Comparison of ENCODE assay signal across 35 cellular contexts in genomic region chrX:104750146-104750699, GRCh38.
DNase-seq lines count a peak whose midpoint lies in the region; ATAC-seq, FAIRE-seq and TF ChIP-seq lines count a peak whose summit lies in the region.
"Had no signal": no experiment of that assay in that cellular context is flagged by ENCODE, and none has a peak within 500 bp of the region (broad histone marks: within the 10 kb centered on the region; RNA-seq: fewer than 3 reads in every experiment).

No MANE protein-coding gene starts in this region.

- H3K4me1 ChIP-seq in mesodermal cell (ENCODE audit: control insufficient read depth, insufficient read depth, low read length, poor library complexity, severe bottlenecking): no peaks in the 10 kb centered on the region
- H3K4me1 ChIP-seq: ascending aorta, esophagus squamous epithelium, gastrocnemius medialis had no signal

- intact Hi-C loops in left cardiac atrium (cut with DNase I) (no loop called here), cardiac septum (cut with DNase I) (no loop called here)

- no peaks in the 10 kb centered on the region for H3K4me1 Mint-ChIP-seq in progenitor cell of endocrine pancreas (ENCODE audit: low read depth)
- H3K4me1 Mint-ChIP-seq: activated CD8-positive, alpha-beta memory T cell treated with anti-CD3 and anti-CD28 coated beads, Interleukin-2, amount 10 ng/mL, durations not matched to agents 7 days and 5 days; activated naive CD8-positive, alpha-beta T cell treated with anti-CD3 and anti-CD28 coated beads, Interleukin-2, amount 10 ng/mL, durations not matched to agents 7 days and 5 days; CD14-positive monocyte; IgD-negative memory B cell; naive B cell; T-helper 17 cell had no signal

- H3K27ac ChIP-seq in mesodermal cell (ENCODE audit: low read depth, low read length, severe bottlenecking): peak overlapping the region; percentile 57
- H3K27ac ChIP-seq: ascending aorta, esophagus squamous epithelium, gastrocnemius medialis, neutrophil, thoracic aorta had no signal

- WGBS in mesodermal cell (ENCODE audit: insufficient coverage in 2 of 2), 2 experiments: 57% methylated on average over 1 of the region's 2 CpGs; no CpG with 5 or more reads in 1 of the 2 experiments

- H3K9me3 ChIP-seq in mesodermal cell (ENCODE audit: control insufficient read depth, low read length): no peaks in the 10 kb centered on the region
- H3K9me3 ChIP-seq: ascending aorta, esophagus squamous epithelium, gastrocnemius medialis, neutrophil, thoracic aorta had no signal

- ATAC-seq in left cardiac atrium (peak; percentile 15 to 78), HG02840 (IDR thresholded peaks at IDR 0.05; ENCODE audit: low FRiP score, unreplicated experiment) (no peak), HG03097 (IDR thresholded peaks at IDR 0.05; ENCODE audit: low FRiP score, unreplicated experiment) (no peak)
- ATAC-seq: activated CD8-positive, alpha-beta memory T cell treated with anti-CD3 and anti-CD28 coated beads, Interleukin-2, amount 10 ng/mL, durations not matched to agents 7 days and 5 days; activated T-cell treated with anti-CD3 and anti-CD28 coated beads, Interleukin-2, amount 50 U/mL, for 4 hours; gastrocnemius medialis; Right ventricle myocardium inferior; SK-N-SH treated with all-trans-retinoic acid at 6 μM for 48 hours; T-helper 17 cell had no signal

- in situ Hi-C loops in astrocyte of the spinal cord (cut with HindIII; ENCODE audit: low sequenced_read_pairs): no loop called here

- no peak for FAIRE-seq in urothelium cell line (lab: Jason Lieb, UNC)
- FAIRE-seq: small intestine, TTC549 had no signal

- no peak overlapping the region for H3K4me3 Mint-ChIP-seq in progenitor cell of endocrine pancreas (ENCODE audit: low read depth)
- H3K4me3 Mint-ChIP-seq: activated CD8-positive, alpha-beta memory T cell treated with anti-CD3 and anti-CD28 coated beads, Interleukin-2, amount 10 ng/mL, durations not matched to agents 7 days and 5 days; activated naive CD8-positive, alpha-beta T cell treated with anti-CD3 and anti-CD28 coated beads, Interleukin-2, amount 10 ng/mL, durations not matched to agents 7 days and 5 days; activated T-cell treated with anti-CD3 and anti-CD28 coated beads, Interleukin-2, amount 50 U/mL, for 4 hours; CD14-positive monocyte; IgD-negative memory B cell; naive B cell; T-helper 17 cell had no signal

- H3K27me3 Mint-ChIP-seq in progenitor cell of endocrine pancreas: no peaks in the 10 kb centered on the region
- H3K27me3 Mint-ChIP-seq: activated CD8-positive, alpha-beta memory T cell treated with anti-CD3 and anti-CD28 coated beads, Interleukin-2, amount 10 ng/mL, durations not matched to agents 7 days and 5 days; activated naive CD8-positive, alpha-beta T cell treated with anti-CD3 and anti-CD28 coated beads, Interleukin-2, amount 10 ng/mL, durations not matched to agents 7 days and 5 days; IgD-negative memory B cell; T-helper 17 cell had no signal

- TF ChIP-seq CTCF in astrocyte of the spinal cord (IDR thresholded peaks at IDR 0.05; ENCODE audit: low read depth, low read length) (no peak), progenitor cell of endocrine pancreas (IDR thresholded peaks at IDR 0.05; ENCODE audit: unreplicated experiment) (no peak)

- no peak overlapping the region for H3K27ac Mint-ChIP-seq in progenitor cell of endocrine pancreas
- H3K27ac Mint-ChIP-seq: activated CD8-positive, alpha-beta memory T cell treated with anti-CD3 and anti-CD28 coated beads, Interleukin-2, amount 10 ng/mL, durations not matched to agents 7 days and 5 days; activated naive CD8-positive, alpha-beta T cell treated with anti-CD3 and anti-CD28 coated beads, Interleukin-2, amount 10 ng/mL, durations not matched to agents 7 days and 5 days; CD14-positive monocyte; IgD-negative memory B cell; naive B cell; T-helper 17 cell had no signal

- H3K4me3 ChIP-seq in astrocyte of the spinal cord (ENCODE audit: low read depth, low read length) (no peak overlapping the region), mesodermal cell (ENCODE audit: extremely low read depth, insufficient read depth, low read length, poor library complexity, severe bottlenecking) (no peak overlapping the region)
- H3K4me3 ChIP-seq: ascending aorta, esophagus squamous epithelium, gastrocnemius medialis, thoracic aorta had no signal

- H3K9me3 Mint-ChIP-seq in progenitor cell of endocrine pancreas (ENCODE audit: low read depth): peaks cover 23% of the 10 kb centered on the region
- H3K9me3 Mint-ChIP-seq: activated naive CD8-positive, alpha-beta T cell treated with anti-CD3 and anti-CD28 coated beads, Interleukin-2, amount 10 ng/mL, durations not matched to agents 7 days and 5 days; activated T-cell treated with anti-CD3 and anti-CD28 coated beads, Interleukin-2, amount 50 U/mL, for 4 hours; IgD-negative memory B cell; naive B cell had no signal

- H3K36me3 ChIP-seq in mesodermal cell (ENCODE audit: control insufficient read depth, insufficient read depth, low read length): no peaks in the 10 kb centered on the region
- H3K36me3 ChIP-seq: ascending aorta, esophagus squamous epithelium, gastrocnemius medialis, neutrophil, thoracic aorta had no signal

- H3K36me3 Mint-ChIP-seq in progenitor cell of endocrine pancreas (ENCODE audit: insufficient read depth): no peaks in the 10 kb centered on the region
- H3K36me3 Mint-ChIP-seq: activated CD8-positive, alpha-beta memory T cell treated with anti-CD3 and anti-CD28 coated beads, Interleukin-2, amount 10 ng/mL, durations not matched to agents 7 days and 5 days; activated naive CD8-positive, alpha-beta T cell treated with anti-CD3 and anti-CD28 coated beads, Interleukin-2, amount 10 ng/mL, durations not matched to agents 7 days and 5 days; CD14-positive monocyte; IgD-negative memory B cell; naive B cell had no signal

- DNase-seq in left cardiac atrium (no peak), cardiac septum (ENCODE audit: low spot score) (no peak), astrocyte of the spinal cord (ENCODE audit: low read depth, low spot score) (peak; percentile 2), urothelium cell line (ENCODE audit: low spot score) (peak; percentile 2), progenitor cell of endocrine pancreas (ENCODE audit: low spot score, unreplicated experiment) (no peak)
- DNase-seq: activated CD4-positive, alpha-beta T cell treated with anti-CD3 and anti-CD28 coated beads, Interleukin-2, amount 50 U/mL, for 4 hours; activated CD8-positive, alpha-beta memory T cell treated with anti-CD3 and anti-CD28 coated beads, Interleukin-2, amount 10 ng/mL, durations not matched to agents 7 days and 5 days; activated gamma-delta T cell; activated naive CD8-positive, alpha-beta T cell treated with anti-CD3 and anti-CD28 coated beads, Interleukin-2, amount 10 ng/mL, durations not matched to agents 7 days and 5 days; activated T-cell treated with anti-CD3 and anti-CD28 coated beads, Interleukin-2, amount 50 U/mL, for 4 hours; DMS79 treated with DMSO at 0.1 percent for 48 hours; esophagus squamous epithelium; gastrocnemius medialis; GF-D8; mesenchymal stem cell; naive B cell; NCI-H1048; NCI-H187; NCI-H2171; NCI-H526; OCI-M1; small intestine; stimulated activated naive CD4-positive, alpha-beta T cell treated with Interleukin-2 at 50 U/mL for 16 hours; T-helper 17 cell had no signal

Comparison
In these comparisons a context has a peak if more than half of its experiments do, and no peak if none do; other contexts are left out.
1. ATAC-seq: peak in left cardiac atrium (2 of 2); none in HG02840 (single experiment) and HG03097 (single experiment).
2. DNase-seq: peak in astrocyte of the spinal cord (single experiment) and urothelium cell line (single experiment); none in left cardiac atrium (single experiment), cardiac septum (single experiment) and progenitor cell of endocrine pancreas (single experiment).